8 cellular contexts compared by ENCODE assay signal in the genomic region with DNA sequence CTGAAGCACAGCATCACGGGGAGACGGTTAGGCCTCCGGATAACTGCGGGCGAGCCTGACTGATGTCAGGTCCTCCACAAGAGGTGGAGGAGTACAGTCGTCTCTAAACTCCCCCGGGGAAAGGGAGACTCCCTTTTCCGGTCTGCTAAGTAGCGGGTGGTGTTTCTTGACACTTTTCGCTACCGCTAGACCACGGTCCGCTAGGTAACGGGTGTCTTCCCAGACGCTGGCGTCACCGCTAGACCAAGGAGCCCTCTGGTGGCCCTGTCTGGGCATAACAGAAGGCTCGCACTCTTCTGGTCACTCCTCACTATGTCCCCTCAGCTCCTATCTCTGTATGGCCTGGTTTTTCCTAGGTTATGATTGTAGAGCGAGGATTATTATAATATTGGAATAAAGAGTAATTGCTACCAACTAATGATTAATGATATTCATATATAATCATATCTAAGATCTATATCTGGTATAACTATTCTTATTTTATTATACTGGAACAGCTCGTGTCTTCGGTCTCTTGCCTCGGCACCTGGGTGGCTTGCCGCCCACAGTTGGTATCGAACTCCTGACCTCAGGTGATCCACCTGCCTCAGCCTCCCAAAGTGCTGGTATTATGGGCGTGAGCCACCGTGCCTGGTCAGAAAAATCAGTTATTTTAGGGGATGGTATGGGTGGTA. TPM values are rescaled to one million over a fixed set of nuclear protein-coding genes. Genes with fewer than 3 reads are reported as not detected.
A peak's percentile ranks its signal among the peaks of the same experiment; 100 is the strongest.
DNase-seq lines count a peak whose midpoint lies in the region; ATAC-seq, FAIRE-seq and TF ChIP-seq lines count a peak whose summit lies in the region.
"Not testable (repeated sequence)": the region's sequence is repeated elsewhere in the genome, so short reads cannot be mapped to it uniquely, and the experiment has no call there.

No MANE protein-coding gene starts in this region.

- intact Hi-C loops in posterior cingulate gyrus (cut with DNase I), result loop anchor here (5.0 kb wide), 1 partner anchor 45 kb away; a partner anchor contains a TSS

- H3K4me1 Mint-ChIP-seq in activated T-cell treated with anti-CD3 and anti-CD28 coated beads, Interleukin-2, amount 50 U/mL, for 4 hours (ENCODE audit: low read depth), result peaks cover 41% of the 10 kb centered on the region
- H3K4me1 Mint-ChIP-seq in immature natural killer cell, result peaks cover 20 to 31% of the 10 kb centered on the region in 2 donors
- peaks cover 46% of the 10 kb centered on the region for H3K4me1 Mint-ChIP-seq in stimulated activated naive CD8-positive, alpha-beta T cell treated with anti-CD3 and anti-CD28 coated beads, Interleukin-15, Interleukin-2, amounts not matched to agents 100 ng/mL and 50 ng/mL, for 24 hours (ENCODE audit: low read depth)

- not testable (repeated sequence) for H3K27ac ChIP-seq in coronary artery

- H3K36me3 Mint-ChIP-seq in activated T-cell treated with anti-CD3 and anti-CD28 coated beads, Interleukin-2, amount 50 U/mL, for 4 hours (ENCODE audit: insufficient read depth); immature natural killer cell: not testable (repeated sequence)
- H3K36me3 Mint-ChIP-seq in stimulated activated naive CD8-positive, alpha-beta T cell treated with anti-CD3 and anti-CD28 coated beads, Interleukin-15, Interleukin-2, amounts not matched to agents 100 ng/mL and 50 ng/mL, for 24 hours (ENCODE audit: low read depth), result peaks cover 11% of the 10 kb centered on the region

- H3K4me3 ChIP-seq in coronary artery, result peak overlapping the region; percentile 52

- not testable (repeated sequence) for H3K9me3 Mint-ChIP-seq in activated T-cell treated with anti-CD3 and anti-CD28 coated beads, Interleukin-2, amount 50 U/mL, for 4 hours; immature natural killer cell; stimulated activated naive CD8-positive, alpha-beta T cell treated with anti-CD3 and anti-CD28 coated beads, Interleukin-15, Interleukin-2, amounts not matched to agents 100 ng/mL and 50 ng/mL, for 24 hours

- not testable (repeated sequence) for DNase-seq in D721Med (ENCODE audit: insufficient read length, low spot score); coronary artery (ENCODE audit: low spot score)
- peak; percentile 95 for DNase-seq in KBM-7
- DNase-seq in SKM-1 treated with dmso at 0.1 percent for 144 hours (lab: John Stamatoyannopoulos, UW; ENCODE audit: unreplicated experiment), result peak; percentile 48
- peak; percentile 51 for DNase-seq in activated T-cell treated with anti-CD3 and anti-CD28 coated beads, Interleukin-2, amount 50 U/mL, for 4 hours
- peak; percentile 73 to 77 (median 77) for DNase-seq in immature natural killer cell
- peak; percentile 63 to 97 (median 78) for DNase-seq in posterior cingulate gyrus

- not testable (repeated sequence) for FAIRE-seq in D721Med (lab: Jason Lieb, UNC)

- TF ChIP-seq CTCF in D721Med (IDR thresholded peaks at IDR 0.05; ENCODE audit: insufficient read depth, missing control alignments), result peak; percentile 25
- TF ChIP-seq CTCF in coronary artery (IDR thresholded peaks at IDR 0.05), result peak; percentile 40

- not testable (repeated sequence) for H3K27me3 Mint-ChIP-seq in activated T-cell treated with anti-CD3 and anti-CD28 coated beads, Interleukin-2, amount 50 U/mL, for 4 hours (ENCODE audit: low read depth); stimulated activated naive CD8-positive, alpha-beta T cell treated with anti-CD3 and anti-CD28 coated beads, Interleukin-15, Interleukin-2, amounts not matched to agents 100 ng/mL and 50 ng/mL, for 24 hours
- peaks cover 3 to 19% (median 6%) of the 10 kb centered on the region in 3 donors for H3K27me3 Mint-ChIP-seq in immature natural killer cell (ENCODE audit: low read depth in 3 of 3)

- in situ Hi-C loops in KBM-7 (cut with MboI; ENCODE audit: low pct_unique_long_range_greater_than_20kb, low sequenced_read_pairs), result not testable (repeated sequence)

- H3K27ac Mint-ChIP-seq in immature natural killer cell, result peak overlapping the region in 5 of 6 donors; percentile 61 to 86 (median 72)
- peak overlapping the region; percentile 67 for H3K27ac Mint-ChIP-seq in stimulated activated naive CD8-positive, alpha-beta T cell treated with anti-CD3 and anti-CD28 coated beads, Interleukin-15, Interleukin-2, amounts not matched to agents 100 ng/mL and 50 ng/mL, for 24 hours

- not testable (repeated sequence) for ATAC-seq in activated T-cell treated with anti-CD3 and anti-CD28 coated beads, Interleukin-2, amount 50 U/mL, for 4 hours

- peak overlapping the region; percentile 8 for H3K4me3 Mint-ChIP-seq in activated T-cell treated with anti-CD3 and anti-CD28 coated beads, Interleukin-2, amount 50 U/mL, for 4 hours
- H3K4me3 Mint-ChIP-seq in immature natural killer cell, result peak overlapping the region; percentile 55 to 68 (median 60)
- H3K4me3 Mint-ChIP-seq in stimulated activated naive CD8-positive, alpha-beta T cell treated with anti-CD3 and anti-CD28 coated beads, Interleukin-15, Interleukin-2, amounts not matched to agents 100 ng/mL and 50 ng/mL, for 24 hours, result not testable (repeated sequence)

RNA-seq across cellular contexts. Expression of a gene that starts 1.8 kb away (rescaled TPM):
- 10 to 100 TPM; 13.9 to 22.5 (median 18.7) TPM for total RNA-seq in activated T-cell treated with anti-CD3 and anti-CD28 coated beads, Interleukin-2, amount 50 U/mL, for 4 hours
- polyA plus RNA-seq in immature natural killer cell, result 1 to 10 TPM in 2 of 3 donors, under 1 TPM in 1; 0.49 to 2.9 (median 1.5) TPM

RNA-seq across cellular contexts. Expression of a gene that starts 30.8 kb away (rescaled TPM):
- total RNA-seq in activated T-cell treated with anti-CD3 and anti-CD28 coated beads, Interleukin-2, amount 50 U/mL, for 4 hours, result 10 to 100 TPM; 49.2 to 53.5 (median 51.8) TPM
- polyA plus RNA-seq in immature natural killer cell, result 1 to 10 TPM; 6.9 to 7.9 (median 7.7) TPM

RNA-seq across cellular contexts. Expression of a gene that starts 44.0 kb away (rescaled TPM):
- total RNA-seq in activated T-cell treated with anti-CD3 and anti-CD28 coated beads, Interleukin-2, amount 50 U/mL, for 4 hours, result under 1 TPM in 2 of 3 donors, not detected in 1; 0.23 to 0.33 TPM
- not detected for polyA plus RNA-seq in immature natural killer cell

RNA-seq across cellular contexts. Expression of a gene that starts 46.0 kb away (rescaled TPM):
- total RNA-seq in activated T-cell treated with anti-CD3 and anti-CD28 coated beads, Interleukin-2, amount 50 U/mL, for 4 hours, result 100 to 1,000 TPM in 1 of 3 donors, 10 to 100 TPM in 2; 89.5 to 110 (median 94.9) TPM
- 10 to 100 TPM; 43.8 to 60.3 (median 51.0) TPM for polyA plus RNA-seq in immature natural killer cell
